ENCODE assay signal across 27 cellular contexts in genomic region chr6:51505451-51505850, GRCh38.
"Had no signal": no experiment of that assay in that cellular context is flagged by ENCODE, and none has a peak within 500 bp of the region (broad histone marks: within the 10 kb centered on the region; RNA-seq: fewer than 3 reads in every experiment).

No MANE protein-coding gene starts in this region.

- H3K27me3 ChIP-seq: dorsolateral prefrontal cortex, esophagus muscularis mucosa, gastrocnemius medialis, heart right ventricle, left lung had no signal

- H3K4me3 ChIP-seq: coronary artery, dorsolateral prefrontal cortex, esophagus muscularis mucosa, gastrocnemius medialis, heart right ventricle, left lung, lower lobe of right lung, mucosa of descending colon had no signal

- H3K27me3 Mint-ChIP-seq: naive B cell; naive thymus-derived CD8-positive, alpha-beta T cell had no signal

- FAIRE-seq: colon, endothelial cell of umbilical vein, islet of Langerhans, kidney had no signal

- H3K27ac ChIP-seq: coronary artery, dorsolateral prefrontal cortex, epithelial cell of prostate, esophagus muscularis mucosa, gastrocnemius medialis, heart right ventricle, left lung, lower lobe of right lung had no signal

- DNase-seq: dermis blood vessel endothelial cell; dorsolateral prefrontal cortex; effector CD4-positive, alpha-beta T cell; effector memory CD4-positive, alpha-beta T cell; erythroblast; foreskin melanocyte; gastrocnemius medialis; glutamatergic neuron; head of caudate nucleus; heart right ventricle; hippocampal formation; kidney; kidney glomerular epithelial cell; left lung; left ventricle myocardium superior; lower lobe of right lung; mesenchymal stem cell; mucosa of descending colon; naive B cell; naive thymus-derived CD8-positive, alpha-beta T cell had no signal

- H3K4me3 Mint-ChIP-seq: mesothelial cell of epicardium; naive B cell; naive thymus-derived CD8-positive, alpha-beta T cell had no signal

- H3K9me3 ChIP-seq: esophagus muscularis mucosa, gastrocnemius medialis, left lung, lower lobe of right lung, mucosa of descending colon had no signal

- H3K36me3 ChIP-seq: esophagus muscularis mucosa, gastrocnemius medialis, heart right ventricle, left lung, lower lobe of right lung had no signal

- ATAC-seq: gastrocnemius medialis; heart right ventricle; left lung; left ventricle myocardium superior; lower lobe of right lung; mucosa of descending colon; naive thymus-derived CD8-positive, alpha-beta T cell had no signal

- H3K36me3 Mint-ChIP-seq: mesothelial cell of epicardium; naive B cell; naive thymus-derived CD8-positive, alpha-beta T cell had no signal

- H3K27ac Mint-ChIP-seq: mesothelial cell of epicardium; naive B cell; naive thymus-derived CD8-positive, alpha-beta T cell had no signal

- H3K4me1 ChIP-seq: esophagus muscularis mucosa, gastrocnemius medialis, heart right ventricle, left lung, lower lobe of right lung had no signal

- H3K4me1 Mint-ChIP-seq: mesothelial cell of epicardium; naive B cell; naive thymus-derived CD8-positive, alpha-beta T cell had no signal
